Comparison of ENCODE assay signal across 1 cellular context in the genomic region with DNA sequence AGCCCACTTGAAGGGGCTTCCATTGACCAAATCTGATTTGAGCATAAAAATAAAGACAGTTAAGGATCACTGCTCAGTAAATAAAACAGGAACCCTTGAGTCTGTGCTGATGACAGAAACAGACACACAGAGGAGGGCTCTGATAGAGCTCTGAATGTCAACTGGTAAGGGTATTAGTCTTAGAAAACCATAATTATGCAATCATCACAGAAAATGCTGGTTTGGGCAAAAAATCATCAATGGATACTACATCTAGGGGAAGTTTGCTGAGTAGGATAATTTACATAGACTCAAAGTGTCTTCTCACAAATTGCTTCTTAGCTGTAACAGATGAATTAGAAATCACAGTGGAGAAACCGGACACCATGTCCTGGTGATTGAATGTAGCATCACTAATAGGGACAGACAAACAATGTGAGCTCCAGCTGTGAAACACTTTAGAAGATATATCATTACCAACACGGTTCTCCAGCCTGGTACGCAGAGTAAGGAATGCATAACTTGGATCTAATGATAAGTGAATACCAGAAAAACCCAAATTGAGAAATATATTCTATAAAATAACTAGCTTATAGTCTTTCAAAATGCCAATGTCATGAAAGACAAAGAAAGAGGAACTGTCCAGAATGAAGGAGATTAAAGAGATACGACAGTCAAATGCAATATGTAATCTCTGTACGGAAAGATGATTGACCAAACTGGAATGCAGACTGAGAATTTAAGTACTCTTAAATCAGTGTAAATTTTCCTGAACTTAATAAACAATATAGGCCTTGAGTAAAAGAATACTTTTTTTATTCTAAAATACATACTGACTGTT.
TF ChIP-seq lines count a peak whose summit lies in the region.

No MANE protein-coding gene starts in this region.

TF ChIP-seq in GM23338, 12 proteins besides CTCF, POLR2A, EP300 and RAD21 (continued from another document):
- TF ChIP-seq ZNF462 (CRISPR knock-in tag; IDR thresholded peaks at IDR 0.05) (no peak), ZNF331 (CRISPR knock-in tag; IDR thresholded peaks at IDR 0.05; ENCODE audit: low read depth) (no peak), EZH2phosphoT487 (IDR thresholded peaks at IDR 0.05; ENCODE audit: unreplicated experiment) (no peak), POLR2AphosphoS5 (IDR thresholded peaks at IDR 0.05; ENCODE audit: low read depth) (no peak), CREB1 (CRISPR knock-in tag; IDR thresholded peaks at IDR 0.05; ENCODE audit: low read depth) (no peak), NANOG (IDR thresholded peaks at IDR 0.05; ENCODE audit: borderline replicate concordance) (no peak), REST (IDR thresholded peaks at IDR 0.05; ENCODE audit: unreplicated experiment) (no peak), STAT1 (IDR thresholded peaks at IDR 0.05; ENCODE audit: unreplicated experiment) (no peak)
